ENCODE assay signal across 33 cellular contexts in the genomic region with DNA sequence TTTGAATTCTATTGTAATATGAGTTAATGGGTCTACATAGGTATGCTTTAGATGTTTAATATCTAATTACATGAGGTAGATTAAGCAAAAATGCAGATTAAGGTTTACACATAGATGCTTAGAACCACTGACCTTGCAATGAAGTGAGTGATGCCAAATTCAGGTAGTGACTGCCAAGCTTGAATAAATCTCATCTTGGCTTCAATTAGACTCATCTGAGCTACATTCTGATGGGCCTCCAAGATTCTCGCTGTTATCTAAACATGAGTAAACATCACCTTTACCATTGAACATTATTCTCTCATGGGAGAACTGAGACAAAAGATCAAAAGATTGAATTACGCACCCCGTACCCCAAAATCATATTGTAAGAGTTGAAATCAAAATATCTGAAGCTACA.
"Had no signal": no experiment of that assay in that cellular context is flagged by ENCODE, and none has a peak within 500 bp of the region (broad histone marks: within the 10 kb centered on the region; RNA-seq: fewer than 3 reads in every experiment).

No MANE protein-coding gene starts in this region.

- H3K9ac ChIP-seq: parathyroid adenoma had no signal

- H3K9me3 ChIP-seq: neutrophil, ovary, psoas muscle, spleen, suprapubic skin, testis, tibial artery, transverse colon, upper lobe of right lung, uterus had no signal

- H3K4me3 ChIP-seq: ovary, psoas muscle, skin epidermis, smooth muscle cell, spleen, suprapubic skin, testis, tibial artery, transverse colon, upper lobe of right lung, uterus had no signal

- H3K36me3 Mint-ChIP-seq: naive thymus-derived CD8-positive, alpha-beta T cell; natural killer cell treated with Interleukin-12 subunit alpha and Interleukin-12 subunit beta and Interleukin-15 and Interleukin-18, amount 100 ng/mL, for 72 hours; stimulated activated memory B cell treated with anti-CD40 and anti-IgM and Interleukin-4, amounts not matched to agents 10 μg/mL and 1 μg/mL and 100 μg/mL, for 72 hours had no signal

- H3K27ac Mint-ChIP-seq: naive thymus-derived CD8-positive, alpha-beta T cell; natural killer cell treated with Interleukin-12 subunit alpha and Interleukin-12 subunit beta and Interleukin-15 and Interleukin-18, amount 100 ng/mL, for 72 hours; nephron progenitor cell; progenitor cell of endocrine pancreas; stimulated activated memory B cell treated with anti-CD40 and anti-IgM and Interleukin-4, amounts not matched to agents 10 μg/mL and 1 μg/mL and 100 μg/mL, for 72 hours; type B pancreatic cell had no signal

- H3K9me3 Mint-ChIP-seq: natural killer cell treated with Interleukin-12 subunit alpha and Interleukin-12 subunit beta and Interleukin-15 and Interleukin-18, amount 100 ng/mL, for 72 hours; nephron progenitor cell; neural crest cell; stimulated activated memory B cell treated with anti-CD40 and anti-IgM and Interleukin-4, amounts not matched to agents 10 μg/mL and 1 μg/mL and 100 μg/mL, for 72 hours; stimulated activated naive CD8-positive, alpha-beta T cell treated with anti-CD3 and anti-CD28 coated beads, Interleukin-15, amount 100 ng/mL, for 72 hours; type B pancreatic cell had no signal

- H3K4me1 Mint-ChIP-seq: naive thymus-derived CD8-positive, alpha-beta T cell; stimulated activated memory B cell treated with anti-CD40 and anti-IgM and Interleukin-4, amounts not matched to agents 10 μg/mL and 1 μg/mL and 100 μg/mL, for 72 hours; stimulated activated naive CD8-positive, alpha-beta T cell treated with anti-CD3 and anti-CD28 coated beads, Interleukin-15, amount 100 ng/mL, for 72 hours had no signal

- DNase-seq: naive thymus-derived CD8-positive, alpha-beta T cell; nephron progenitor cell; nucleus accumbens; ovary; posterior cingulate gyrus; psoas muscle; right cardiac atrium; spleen; stimulated activated CD4-positive, alpha-beta T cell treated with anti-CD3 and anti-CD28 coated beads, Interleukin-12 subunit alpha, Interleukin-12 subunit beta, amount 100 ng/mL, for 4 hours; stimulated activated CD4-positive, alpha-beta T cell treated with anti-CD3 and anti-CD28 coated beads, Interleukin-1b, Interleukin-23, amount 100 ng/mL, for 48 hours; stimulated activated CD4-positive, alpha-beta T cell treated with anti-CD3 and anti-CD28 coated beads, Interleukin-4, amount 100 ng/mL, for 1 hour; stimulated activated CD4-positive, alpha-beta T cell treated with anti-CD3 and anti-CD28 coated beads, Interleukin-4, amount 100 ng/mL, for 4 hours; stimulated activated CD8-positive, alpha-beta memory T cell treated with anti-CD3 and anti-CD28 coated beads, Interleukin-4, amount 100 ng/mL, for 48 hours; stimulated activated naive CD4-positive, alpha-beta T cell; stimulated activated naive CD8-positive, alpha-beta T cell treated with anti-CD3 and anti-CD28 coated beads, Interleukin-15, amount 100 ng/mL, for 72 hours; stimulated activated naive CD8-positive, alpha-beta T cell treated with anti-CD3 and anti-CD28 coated beads, Interleukin-15, Interleukin-2, amounts not matched to agents 100 U/mL and 50 U/mL, for 24 hours; substantia nigra; testis; tibial artery; transverse colon; upper lobe of right lung; uterus had no signal

- ATAC-seq: naive thymus-derived CD8-positive, alpha-beta T cell; natural killer cell treated with Interleukin-12 subunit alpha and Interleukin-12 subunit beta and Interleukin-15 and Interleukin-18, amount 100 ng/mL, for 72 hours; psoas muscle; right cardiac atrium; sciatic nerve; stimulated activated memory B cell treated with anti-CD40 and anti-IgM and Interleukin-4, amounts not matched to agents 10 μg/mL and 1 μg/mL and 100 μg/mL, for 72 hours; stimulated activated naive CD8-positive, alpha-beta T cell treated with anti-CD3 and anti-CD28 coated beads, Interleukin-15, amount 100 ng/mL, for 72 hours; stimulated activated naive CD8-positive, alpha-beta T cell treated with anti-CD3 and anti-CD28 coated beads, Interleukin-15, Interleukin-2, amounts not matched to agents 100 U/mL and 50 U/mL, for 24 hours; upper lobe of right lung had no signal

- H3K4me1 ChIP-seq: psoas muscle, spleen, suprapubic skin, testis, upper lobe of right lung, uterus had no signal

- H3K27ac ChIP-seq: neutrophil, ovary, parathyroid adenoma, psoas muscle, skin epidermis, spleen, suprapubic skin, testis, transverse colon, upper lobe of right lung, uterus had no signal

- H3K36me3 ChIP-seq: neutrophil, ovary, uterus had no signal

- H3K27me3 ChIP-seq: neutrophil, ovary, spleen, suprapubic skin, testis, tibial artery, transverse colon, upper lobe of right lung, uterus had no signal

- H3K4me3 Mint-ChIP-seq: naive thymus-derived CD8-positive, alpha-beta T cell; natural killer cell treated with Interleukin-12 subunit alpha and Interleukin-12 subunit beta and Interleukin-15 and Interleukin-18, amount 100 ng/mL, for 72 hours; nephron progenitor cell; neural crest cell; stimulated activated memory B cell treated with anti-CD40 and anti-IgM and Interleukin-4, amounts not matched to agents 10 μg/mL and 1 μg/mL and 100 μg/mL, for 72 hours; stimulated activated naive CD8-positive, alpha-beta T cell treated with anti-CD3 and anti-CD28 coated beads, Interleukin-15, amount 100 ng/mL, for 72 hours; type B pancreatic cell had no signal

- H3K79me2 ChIP-seq: parathyroid adenoma had no signal

- H3K4me2 ChIP-seq: smooth muscle cell had no signal

- H3K27me3 Mint-ChIP-seq: naive thymus-derived CD8-positive, alpha-beta T cell; natural killer cell treated with Interleukin-12 subunit alpha and Interleukin-12 subunit beta and Interleukin-15 and Interleukin-18, amount 100 ng/mL, for 72 hours; progenitor cell of endocrine pancreas; stimulated activated memory B cell treated with anti-CD40 and anti-IgM and Interleukin-4, amounts not matched to agents 10 μg/mL and 1 μg/mL and 100 μg/mL, for 72 hours; stimulated activated naive CD8-positive, alpha-beta T cell treated with anti-CD3 and anti-CD28 coated beads, Interleukin-15, amount 100 ng/mL, for 72 hours; type B pancreatic cell had no signal

- H2AFZ ChIP-seq: parathyroid adenoma had no signal
